In genomic region chr1:26021647-26022403, GRCh38 we compare ENCODE assay signal across 8 cellular contexts. TPM values are rescaled to one million over a fixed set of nuclear protein-coding genes. Genes with fewer than 3 reads are reported as not detected.
DNase-seq lines count a peak whose midpoint lies in the region; ATAC-seq and TF ChIP-seq lines count a peak whose summit lies in the region.

Gene EXTL1, plus strand, starts transcription at chr1:26021775. Its CDS starts 872 bp downstream, at chr1:26022647.

- no peak within 1 kb of the TSS for H2AFZ ChIP-seq in Karpas-422 (ENCODE audit: low read length)

- H3K9ac ChIP-seq in Karpas-422 (ENCODE audit: low read length), result no peak within 1 kb of the TSS

- no peaks in the 10 kb centered on the region for H3K9me3 ChIP-seq in breast epithelium
- H3K9me3 ChIP-seq in Karpas-422 (ENCODE audit: low read length), result no peaks in the 10 kb centered on the region

- no peaks in the 10 kb centered on the region for H3K9me2 ChIP-seq in Karpas-422 (replicated peaks; ENCODE audit: insufficient read depth, low read length)

- H3K4me1 ChIP-seq in breast epithelium (peaks cover 4 to 9% of the 10 kb centered on the region in 2 donors), Karpas-422 (ENCODE audit: low read length) (no peaks in the 10 kb centered on the region)

- no peak for TF ChIP-seq POLR2A in breast epithelium (IDR thresholded peaks at IDR 0.05)

- TF ChIP-seq CTCF in breast epithelium (IDR thresholded peaks at IDR 0.05), result no peak
- TF ChIP-seq CTCF in GM13976 (IDR thresholded peaks at IDR 0.05; ENCODE audit: borderline replicate concordance, control extremely low read depth, extremely low read depth, insufficient read depth, missing control alignments), result no peak

- in situ Hi-C loops in GM13976 (cut with MboI; ENCODE audit: low sequenced_read_pairs, unreplicated experiment), result no loop called here

- H3K4me3 ChIP-seq in breast epithelium (peak within 1 kb of the TSS in 2 of 3 donors; percentile 51 to 62), Karpas-422 (ENCODE audit: low read length) (no peak within 1 kb of the TSS)

- DNase-seq in NCI-H1092 (lab: John Stamatoyannopoulos, UW) (peak; percentile 20), breast epithelium (ENCODE audit: low spot score in 2 of 2) (no peak), islet precursor cell (peak; percentile 86), Karpas-422 (no peak), GM13976 (ENCODE audit: low spot score) (no peak)

- intact Hi-C loops in breast epithelium (cut with DNase I; ENCODE audit: low total_unique reads), result no loop called here

- H3K79me2 ChIP-seq in Karpas-422 (ENCODE audit: low read length), result no peaks in the 10 kb centered on the region

- H3K27me3 ChIP-seq in breast epithelium (no peaks in the 10 kb centered on the region), Karpas-422 (ENCODE audit: low read length) (no peaks in the 10 kb centered on the region)

- no peak within 1 kb of the TSS for H3K4me2 ChIP-seq in Karpas-422 (ENCODE audit: low read depth, low read length, poor library complexity, severe bottlenecking)

- H3K36me3 ChIP-seq in breast epithelium, result no peaks in the 10 kb centered on the region
- H3K36me3 ChIP-seq in Karpas-422 (ENCODE audit: insufficient read depth, low read length), result no peaks in the 10 kb centered on the region

- ATAC-seq in HG02884 (IDR thresholded peaks at IDR 0.05; ENCODE audit: unreplicated experiment), result no peak
- ATAC-seq in GM21360 (IDR thresholded peaks at IDR 0.05; ENCODE audit: unreplicated experiment), result no peak

- no peaks in the 10 kb centered on the region for H4K20me1 ChIP-seq in Karpas-422 (ENCODE audit: insufficient read depth, low read depth, low read length)

- peak within 1 kb of the TSS; percentile 21 to 43 for H3K27ac ChIP-seq in breast epithelium
- H3K27ac ChIP-seq in temporal lobe (ENCODE audit: low read depth, low read length), result peak within 1 kb of the TSS; percentile 69
- H3K27ac ChIP-seq in Karpas-422 (ENCODE audit: low read length), result no peak within 1 kb of the TSS

RNA-seq across cellular contexts. Expression of gene EXTL1, which starts in this region (rescaled TPM):
- total RNA-seq in breast epithelium, result 1 to 10 TPM in 1 of 3 donors, under 1 TPM in 1, not detected in 1; 0.98 to 2.8 TPM
- total RNA-seq in temporal lobe, result 0.98 TPM
- not detected in 2 replicates for total RNA-seq in Karpas-422 (2014; rRNA removed; shearing (Covaris generic); ENCODE audit: low replicate concordance)

Comparison
In these comparisons a context has a peak if more than half of its experiments do, and no peak if none do; other contexts are left out.
1. DNase-seq: peak in NCI-H1092 (single experiment) and islet precursor cell (single experiment); none in breast epithelium (0 of 2), Karpas-422 (single experiment) and GM13976 (single experiment).